Comparison of ENCODE assay signal across 10 cellular contexts in genomic region chr13:97460004-97460756, GRCh38. TPM values are rescaled to one million over a fixed set of nuclear protein-coding genes. Genes with fewer than 3 reads are reported as not detected.
DNase-seq lines count a peak whose midpoint lies in the region; ATAC-seq, FAIRE-seq and TF ChIP-seq lines count a peak whose summit lies in the region.
"Had no signal": no experiment of that assay in that cellular context is flagged by ENCODE, and none has a peak within 500 bp of the region (broad histone marks: within the 10 kb centered on the region; RNA-seq: fewer than 3 reads in every experiment).

No MANE protein-coding gene starts in this region.

- WGBS in K562 (ENCODE audit: insufficient coverage, low coverage, missing lambda C conversion rate): 22% methylated on average over 6 of the region's 6 CpGs
- WGBS in esophagus squamous epithelium, 2 donors: 64 to 80% methylated on average over 6 of the region's 6 CpGs

- H3K4me3 ChIP-seq in K562 (no peak overlapping the region), esophagus squamous epithelium (no peak overlapping the region)

- intact Hi-C loops in K562 (cut with micrococcal nuclease) (no loop called here), esophagus squamous epithelium (cut with DNase I) (no loop called here)

- TF ChIP-seq CTCF in K562 (IDR thresholded peaks at IDR 0.05 in 2 of 3, conservative IDR thresholded peaks at IDR 0.05 in 1 of 3; ENCODE audit: insufficient read depth in 2 of 3, low read depth in 1 of 3, low read length in 3 of 3) (no peak), esophagus squamous epithelium (IDR thresholded peaks at IDR 0.05) (no peak), endothelial cell (IDR thresholded peaks at IDR 0.05; ENCODE audit: unreplicated experiment) (no peak)

- no peaks in the 10 kb centered on the region for H3K9me3 Mint-ChIP-seq in endothelial cell (ENCODE audit: unreplicated experiment)

- H3K27ac ChIP-seq in K562 (ENCODE audit: extremely low read depth, low read depth, low read length) (no peak overlapping the region), esophagus squamous epithelium (no peak overlapping the region)

- no peaks in the 10 kb centered on the region for H3K79me2 ChIP-seq in K562 (ENCODE audit: control insufficient read depth, insufficient read depth, low read length)

- no peak for TF ChIP-seq EP300 in K562 (IDR thresholded peaks at IDR 0.05; ENCODE audit: low read length)

- no peak overlapping the region for H3K4me2 ChIP-seq in K562 (ENCODE audit: insufficient read depth, low read length)

- H4K20me1 ChIP-seq in K562 (replicated peaks; ENCODE audit: control insufficient read depth, insufficient read depth, low read length): no peaks in the 10 kb centered on the region

- DNase-seq in AG20443 (ENCODE audit: low spot score) (peak; percentile 59), K562 (ENCODE audit: extremely low read depth in 1 of 4, low spot score in 3 of 4) (no peak), esophagus squamous epithelium (lab: John Stamatoyannopoulos, UW) (no peak), endothelial cell (ENCODE audit: low spot score) (no peak)
- no peak for DNase-seq in activated CD4-positive, CD25-positive, alpha-beta regulatory T cell (lab: John Stamatoyannopoulos, UW)
- no peak for DNase-seq in activated CD4-positive, alpha-beta T cell treated with anti-CD3 and anti-CD28 coated beads for 1 hour

- H3K4me1 ChIP-seq in K562 (replicated peaks in 1 of 2; ENCODE audit: control insufficient read depth in 2 of 2, insufficient read depth in 2 of 2, low read length in 2 of 2) (no peaks in the 10 kb centered on the region; a peak in 1 of 5 replicates), esophagus squamous epithelium (peaks cover 0 to 7% (median 0%) of the 10 kb centered on the region in 3 donors)

- no TSS peak for BruUV-seq in K562 (replicated peaks; lab: Mats Ljungman, UMichigan)

- TF ChIP-seq POLR2A in K562 (conservative IDR thresholded peaks at IDR 0.05): no peak
- TF ChIP-seq POLR2A in esophagus squamous epithelium (IDR thresholded peaks at IDR 0.05): no peak

- H3K36me3 ChIP-seq in K562 (ENCODE audit: control insufficient read depth, insufficient read depth, low read length) (no peaks in the 10 kb centered on the region), esophagus squamous epithelium (peaks cover 0 to 14% (median 0%) of the 10 kb centered on the region in 3 donors)

- peaks cover 16% of the 10 kb centered on the region for H3K4me1 Mint-ChIP-seq in endothelial cell (ENCODE audit: unreplicated experiment)

- H3K4me3 Mint-ChIP-seq in endothelial cell (ENCODE audit: unreplicated experiment): no peak overlapping the region

- POLR2A ChIA-PET in K562 (lab: Yijun Ruan, JAX): no interaction called here

- H3K9me1 ChIP-seq in K562 (ENCODE audit: control insufficient read depth, insufficient read depth, low read length): no peaks in the 10 kb centered on the region

- H3K9ac ChIP-seq in K562 (ENCODE audit: insufficient read depth in 1 of 2, low read depth in 2 of 2, low read length in 2 of 2): no peak overlapping the region

- CTCF ChIA-PET in K562 (lab: Yijun Ruan, JAX; ENCODE audit: low intra/inter-chr PET ratio): no interaction called here

- no peak for TF ChIP-seq RAD21 in K562 (CRISPR knock-in tag; conservative IDR thresholded peaks at IDR 0.05 in 1 of 2, IDR thresholded peaks at IDR 0.05 in 1 of 2)

- no peaks in the 10 kb centered on the region for H3K9me3 ChIP-seq in K562 (replicated peaks; ENCODE audit: control insufficient read depth, insufficient read depth, low read depth, low read length)
- no peaks in the 10 kb centered on the region for H3K9me3 ChIP-seq in esophagus squamous epithelium

- H3K27me3 ChIP-seq in K562 (ENCODE audit: control insufficient read depth in 2 of 2, insufficient read depth in 2 of 2, low read length in 2 of 2): no peaks in the 10 kb centered on the region
- H3K27me3 ChIP-seq in esophagus squamous epithelium: no peaks in the 10 kb centered on the region

- no peak overlapping the region for H3K27ac Mint-ChIP-seq in endothelial cell (ENCODE audit: unreplicated experiment)

- no peak for FAIRE-seq in K562 (lab: Jason Lieb, UNC)
- FAIRE-seq: G401.6 had no signal

- ATAC-seq in GM19023 (IDR thresholded peaks at IDR 0.05; ENCODE audit: unreplicated experiment) (peak; percentile 95), HG03060 (IDR thresholded peaks at IDR 0.05; ENCODE audit: low read depth, unreplicated experiment) (peak; percentile 94), K562 (no peak)
- ATAC-seq: Panc1 had no signal

- H3K36me3 Mint-ChIP-seq in endothelial cell (ENCODE audit: low read depth, unreplicated experiment): peaks cover 12% of the 10 kb centered on the region

- in situ Hi-C loops in K562 (cut with MboI): no loop called here

- no peaks in the 10 kb centered on the region for H3K27me3 Mint-ChIP-seq in endothelial cell (ENCODE audit: unreplicated experiment)

- H2AFZ ChIP-seq in K562 (ENCODE audit: low read depth, low read length): no peak overlapping the region

TF ChIP-seq in K562, 482 proteins besides CTCF, POLR2A, EP300 and RAD21:
- TF ChIP-seq HMBOX1 (IDR thresholded peaks at IDR 0.05) (peak; percentile 52; the same call in 1 of the 2 replicates), YY1 (IDR thresholded peaks at IDR 0.05; ENCODE audit: borderline replicate concordance in 1 of 3, control insufficient read depth in 1 of 3, extremely low read depth in 1 of 3, insufficient read depth in 3 of 3, insufficient read length in 1 of 3, insufficient replicate concordance in 2 of 3, low read depth in 1 of 3, low read length in 2 of 3) (peak in 1 of 3 experiments; percentile 14), ZBTB8A (IDR thresholded peaks at IDR 0.05; ENCODE audit: partially characterized antibody) (no peak), HDAC8 (tag; IDR thresholded peaks at IDR 0.05) (no peak)

RNA-seq across cellular contexts. Expression of gene RAP2A, which starts 26.2 kb away (rescaled TPM):
- total RNA-seq in K562 (2011; cell fraction: chromatin; rRNA removed; ENCODE audit: low replicate concordance): 2.9 and 4.2 TPM in 2 replicates
- 2.5 and 3.5 TPM in 2 replicates for total RNA-seq in K562 (2011; cell fraction: nucleolus; rRNA removed)
- total RNA-seq in K562 (2011; cell fraction: nucleoplasm; rRNA removed): 2.7 and 3.7 TPM in 2 replicates
- total RNA-seq in K562 (2014; rRNA removed) (4.5 and 6.3 TPM in 2 replicates), K562 (2014; rRNA removed; fragmentation: Illumina TruSeq; extraction: Trizol) (9.0 and 9.1 TPM in 2 replicates), K562 (2015; rRNA removed; fragmentation: Illumina TruSeq; extraction: Trizol) (7.2 and 8.3 TPM in 2 replicates), K562 (2021) (9.3 and 11.7 TPM in 2 replicates), esophagus squamous epithelium (10 to 100 TPM; 20.3 to 29.1 (median 26.7) TPM), endothelial cell (ENCODE audit: unreplicated experiment) (52.3 TPM)
- polyA plus RNA-seq in K562 (2011; rRNA removed) (5.6 and 8.7 TPM in 2 replicates), K562 (2014; fragmentation: Illumina TruSeq; extraction: Trizol) (5.2 and 5.8 TPM in 2 replicates), K562 (2014; fragmentation: Nextera tagmentation; extraction: Ambion mirVana) (1 to 10 TPM; 1.8 to 2.3 TPM), K562 (2014; rRNA removed) (2.7 and 3.2 TPM in 2 replicates)
- polyA plus RNA-seq in K562 (2011; cell fraction: cytosol; rRNA removed): 1.1 and 2.3 TPM in 2 replicates
- 2.2 and 5.6 TPM in 2 replicates for polyA plus RNA-seq in K562 (2011; cell fraction: nucleus; rRNA removed)
- polyA plus RNA-seq in K562 (2012): 4.5 and 5.8 TPM in 2 replicates
- 6.3 and 8.2 TPM in 2 replicates for polyA minus RNA-seq in K562 (2011; rRNA and poly(A)+ RNA removed)
- polyA minus RNA-seq in K562 (2011; cell fraction: cytosol; rRNA and poly(A)+ RNA removed): 4.5 and 7.2 TPM in 2 replicates
- 5.4 and 7.9 TPM in 2 replicates for polyA minus RNA-seq in K562 (2011; cell fraction: nucleus; rRNA and poly(A)+ RNA removed)
